8 cellular contexts compared by ENCODE assay signal in genomic region chr1:20343149-20343936, GRCh38. TPM values are rescaled to one million over a fixed set of nuclear protein-coding genes. Genes with fewer than 3 reads are reported as not detected.
DNase-seq lines count a peak whose midpoint lies in the region; ATAC-seq, FAIRE-seq and TF ChIP-seq lines count a peak whose summit lies in the region.

No MANE protein-coding gene starts in this region.

- TF ChIP-seq CTCF in OCI-LY7 (conservative IDR thresholded peaks at IDR 0.05; ENCODE audit: low read length) (no peak), foreskin keratinocyte (conservative IDR thresholded peaks at IDR 0.05) (no peak), pancreas (IDR thresholded peaks at IDR 0.05) (no peak), brain microvascular endothelial cell (IDR thresholded peaks at IDR 0.05; ENCODE audit: low read depth, low read length, missing control alignments) (no peak)

- POLR2A ChIA-PET in OCI-LY7 (lab: Charles Lee): interaction anchor here (0.6 to 1.1 kb wide), 3 partner anchors 14 to 19 kb away, joined by 3 read pairs; no protein-coding TSS in a partner anchor

- no peaks in the 10 kb centered on the region for H4K20me1 ChIP-seq in OCI-LY7 (ENCODE audit: insufficient read depth, low read length)

- H3K79me2 ChIP-seq in OCI-LY7 (ENCODE audit: insufficient read depth, low read depth, low read length): no peaks in the 10 kb centered on the region

- H3K36me3 ChIP-seq in OCI-LY7 (ENCODE audit: insufficient read depth, low read length) (no peaks in the 10 kb centered on the region), pancreas (no peaks in the 10 kb centered on the region), brain microvascular endothelial cell (replicated peaks) (no peaks in the 10 kb centered on the region)

- no peak for FAIRE-seq in pancreas (lab: Jason Lieb, UNC)

- intact Hi-C loops in OCI-LY7 (cut with micrococcal nuclease; ENCODE audit: unreplicated experiment): loop anchor here (1.0 kb wide), 2 partner anchors 17 to 21 kb away; no protein-coding TSS in a partner anchor
- intact Hi-C loops in pancreas (cut with DNase I): no loop called here

- H3K9me3 ChIP-seq in OCI-LY7 (ENCODE audit: low read length) (peaks cover 12% of the 10 kb centered on the region; the same call in 1 of the 2 replicates), pancreas (no peaks in the 10 kb centered on the region)

- H3K27me3 ChIP-seq in foreskin keratinocyte: peaks cover 23% of the 10 kb centered on the region
- H3K27me3 ChIP-seq in pancreas: no peaks in the 10 kb centered on the region
- peaks cover 15% of the 10 kb centered on the region for H3K27me3 ChIP-seq in brain microvascular endothelial cell (replicated peaks)

- H3K9me2 ChIP-seq in OCI-LY7 (ENCODE audit: insufficient read depth, low read length): no peaks in the 10 kb centered on the region

- H3K4me2 ChIP-seq in OCI-LY7 (ENCODE audit: low read length): peak overlapping the region; percentile 71

- CTCF ChIA-PET in OCI-LY7 (lab: Charles Lee; ENCODE audit: unreplicated experiment): no interaction called here

- peak overlapping the region; percentile 88 for H2AFZ ChIP-seq in OCI-LY7 (ENCODE audit: low read length)

- no TSS peak for BruUV-seq in OCI-LY7 (replicated peaks; lab: Mats Ljungman, UMichigan)

- DNase-seq in DMS153 (lab: John Stamatoyannopoulos, UW): peak; percentile 55
- peak; percentile 95 for DNase-seq in OCI-LY7 (ENCODE audit: low spot score)
- no peak for DNase-seq in foreskin keratinocyte
- DNase-seq in pancreas: peak in 1 of 6 donors; percentile 52
- no peak for DNase-seq in Ammon's horn (ENCODE audit: low spot score)
- no peak for DNase-seq in RKO (ENCODE audit: low spot score)
- DNase-seq in brain microvascular endothelial cell: no peak

- in situ Hi-C loops in brain microvascular endothelial cell (cut with HindIII; ENCODE audit: low pct_ligation_motif_present, low sequenced_read_pairs): no loop called here

- ATAC-seq in foreskin keratinocyte (peak; percentile 50), pancreas (peak in 3 of 4 donors; percentile 21 to 91 (median 44)), HG02884 (IDR thresholded peaks at IDR 0.05; ENCODE audit: unreplicated experiment) (no peak)

- H3K27ac ChIP-seq in OCI-LY7 (ENCODE audit: low read depth, low read length, poor library complexity, severe bottlenecking): peak overlapping the region; percentile 24
- no peak overlapping the region for H3K27ac ChIP-seq in foreskin keratinocyte
- H3K27ac ChIP-seq in pancreas: no peak overlapping the region
- H3K27ac ChIP-seq in brain microvascular endothelial cell: no peak overlapping the region

- WGBS in pancreas, 2 donors: 13 to 16% methylated on average over 37 to 59 of the region's 59 CpGs

- H3K4me1 ChIP-seq in OCI-LY7 (ENCODE audit: insufficient read depth, low read length, poor library complexity, severe bottlenecking) (peaks cover 26% of the 10 kb centered on the region), foreskin keratinocyte (no peaks in the 10 kb centered on the region), pancreas (no peaks in the 10 kb centered on the region)

- H3K4me3 ChIP-seq in OCI-LY7 (ENCODE audit: low read depth, low read length, poor library complexity, severe bottlenecking): peak overlapping the region; percentile 58
- H3K4me3 ChIP-seq in pancreas: no peak overlapping the region
- H3K4me3 ChIP-seq in brain microvascular endothelial cell (ENCODE audit: low read depth, low read length): no peak overlapping the region

RNA-seq across cellular contexts. Expression of gene VWA5B1, which starts 52.7 kb away (rescaled TPM):
- 0.18 and 0.25 TPM in 2 replicates for total RNA-seq in OCI-LY7 (2014; rRNA removed; shearing (Covaris generic))
- total RNA-seq in OCI-LY7 (2022) (0.13 and 0.19 TPM in 2 replicates), foreskin keratinocyte (not detected in 2 replicates), pancreas (under 1 TPM in 5 of 6 donors, not detected in 1; 0.16 to 0.70 (median 0.29) TPM)
- polyA plus RNA-seq in foreskin keratinocyte (not detected in 2 replicates), pancreas (under 1 TPM; 0.27 to 0.70 TPM)

Comparison
In these comparisons a context has a peak if more than half of its experiments do, and no peak if none do; other contexts are left out.
1. DNase-seq: peak in DMS153 (single experiment) and OCI-LY7 (single experiment); none in foreskin keratinocyte (0 of 2), Ammon's horn (single experiment), RKO (single experiment) and brain microvascular endothelial cell (single experiment).